Comparison of ENCODE assay signal across 1 cellular context in the genomic region with DNA sequence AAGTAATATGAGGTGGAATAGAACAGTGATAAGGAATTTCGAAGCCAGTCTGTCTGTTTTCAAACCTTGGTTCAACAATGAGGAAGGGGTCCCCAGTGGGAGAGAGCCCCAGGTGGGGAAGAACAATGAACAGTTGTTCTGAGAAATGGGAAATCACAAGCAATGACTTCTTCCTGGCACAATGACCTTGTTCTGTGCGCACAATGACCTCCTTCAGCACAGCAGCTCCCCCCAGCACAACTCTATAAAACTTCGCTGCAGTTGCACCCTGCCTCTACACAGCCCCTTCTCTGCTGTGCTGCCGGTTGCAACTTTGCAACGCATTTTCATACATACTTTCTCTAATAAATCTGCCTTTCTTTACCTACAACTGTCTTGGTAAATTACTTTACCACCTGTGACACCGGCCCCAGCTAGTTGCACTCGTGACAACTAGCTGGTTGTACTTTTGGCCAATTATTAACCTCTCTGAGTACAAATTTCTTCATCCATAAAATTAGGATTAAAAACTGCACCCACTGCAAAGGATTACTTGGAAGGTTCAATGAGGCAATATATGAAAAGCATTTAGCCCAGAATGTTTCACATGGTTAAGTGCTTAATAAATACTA.
TF ChIP-seq lines count a peak whose summit lies in the region.

No MANE protein-coding gene starts in this region.

TF ChIP-seq in A549, 52 proteins besides CTCF, POLR2A, EP300 and RAD21 (continued from another document):
- TF ChIP-seq ZC3H11A (IDR thresholded peaks at IDR 0.05): no peak
- TF ChIP-seq FOSL2 (IDR thresholded peaks at IDR 0.05): no peak
- no peak for TF ChIP-seq FOSL2 (CRISPR knock-in tag; IDR thresholded peaks at IDR 0.05)
- TF ChIP-seq JUNB (IDR thresholded peaks at IDR 0.05): no peak
- TF ChIP-seq, protein P1, sequence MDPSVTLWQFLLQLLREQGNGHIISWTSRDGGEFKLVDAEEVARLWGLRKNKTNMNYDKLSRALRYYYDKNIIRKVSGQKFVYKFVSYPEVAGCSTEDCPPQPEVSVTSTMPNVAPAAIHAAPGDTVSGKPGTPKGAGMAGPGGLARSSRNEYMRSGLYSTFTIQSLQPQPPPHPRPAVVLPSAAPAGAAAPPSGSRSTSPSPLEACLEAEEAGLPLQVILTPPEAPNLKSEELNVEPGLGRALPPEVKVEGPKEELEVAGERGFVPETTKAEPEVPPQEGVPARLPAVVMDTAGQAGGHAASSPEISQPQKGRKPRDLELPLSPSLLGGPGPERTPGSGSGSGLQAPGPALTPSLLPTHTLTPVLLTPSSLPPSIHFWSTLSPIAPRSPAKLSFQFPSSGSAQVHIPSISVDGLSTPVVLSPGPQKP (IDR thresholded peaks at IDR 0.05; ENCODE audit: low read depth, low read length): no peak
- TF ChIP-seq SREBF2 (IDR thresholded peaks at IDR 0.05): no peak
- TF ChIP-seq MAFK (IDR thresholded peaks at IDR 0.05; ENCODE audit: partially characterized antibody): no peak
- no peak for TF ChIP-seq MYC (IDR thresholded peaks at IDR 0.05; ENCODE audit: borderline replicate concordance, low read length)
- no peak for TF ChIP-seq MAZ (IDR thresholded peaks at IDR 0.05; ENCODE audit: borderline replicate concordance, low read depth, low read length)
- no peak for TF ChIP-seq HOXA7 (CRISPR knock-in tag; IDR thresholded peaks at IDR 0.05)
- no peak for TF ChIP-seq HMGXB4 (CRISPR knock-in tag; IDR thresholded peaks at IDR 0.05; ENCODE audit: borderline replicate concordance)
- no peak for TF ChIP-seq JUN (IDR thresholded peaks at IDR 0.05)
